ENCODE assay signal across 9 cellular contexts in genomic region chr17:78316115-78316866, GRCh38. TPM values are rescaled to one million over a fixed set of nuclear protein-coding genes. Genes with fewer than 3 reads are reported as not detected.
A peak's percentile ranks its signal among the peaks of the same experiment; 100 is the strongest.
DNase-seq lines count a peak whose midpoint lies in the region; ATAC-seq and TF ChIP-seq lines count a peak whose summit lies in the region.
"Had no signal": no experiment of that assay in that cellular context is flagged by ENCODE, and none has a peak within 500 bp of the region (broad histone marks: within the 10 kb centered on the region; RNA-seq: fewer than 3 reads in every experiment).

No MANE protein-coding gene starts in this region.

- H3K27ac Mint-ChIP-seq in HFFc6 (peak overlapping the region; percentile 99), nephron (peak overlapping the region; percentile 86 to 98 (median 96))

- H3K36me3 Mint-ChIP-seq in HFFc6 (ENCODE audit: low read depth), result no peaks in the 10 kb centered on the region
- H3K36me3 Mint-ChIP-seq in nephron (ENCODE audit: low read depth), result no peaks in the 10 kb centered on the region

- H3K27ac ChIP-seq in duodenal mucosa (ENCODE audit: low read depth, low read length), result peak overlapping the region; percentile 94
- H3K27ac ChIP-seq: neutrophil had no signal

- DNase-seq in ACHN (peak; percentile 50), HFFc6 (no peak), HuH-7.5 (ENCODE audit: low spot score) (no peak)
- no peak for DNase-seq in stimulated activated naive CD4-positive, alpha-beta T cell treated with Interleukin-2 at 50 U/mL for 16 hours (lab: John Stamatoyannopoulos, UW)

- no peaks in the 10 kb centered on the region for H3K9me3 ChIP-seq in duodenal mucosa (ENCODE audit: control insufficient read depth in 1 of 2, low read length in 2 of 2)
- H3K9me3 ChIP-seq: neutrophil had no signal

- peak overlapping the region; percentile 60 to 63 for H3K9ac ChIP-seq in duodenal mucosa (ENCODE audit: low read depth in 1 of 2, low read length in 2 of 2)

- H3K27me3 Mint-ChIP-seq in HFFc6 (ENCODE audit: insufficient read depth) (peaks cover 2% of the 10 kb centered on the region), nephron (ENCODE audit: low read depth) (peaks cover 28% of the 10 kb centered on the region)

- in situ Hi-C loops in ACHN (cut with HindIII; ENCODE audit: low pct_ligation_motif_present, low pct_unique_long_range_greater_than_20kb, low sequenced_read_pairs), result no loop called here

- H3K4me1 Mint-ChIP-seq in HFFc6 (ENCODE audit: low read depth) (peaks cover 36% of the 10 kb centered on the region), nephron (peaks cover 32% of the 10 kb centered on the region)

- TF ChIP-seq CTCF in HFFc6 (IDR thresholded peaks at IDR 0.05) (no peak), nephron (IDR thresholded peaks at IDR 0.05; ENCODE audit: unreplicated experiment in 3 of 3) (no peak)

- H3K9me3 Mint-ChIP-seq in HFFc6 (no peaks in the 10 kb centered on the region), nephron (no peaks in the 10 kb centered on the region)

- ATAC-seq in GM21786 (IDR thresholded peaks at IDR 0.05; ENCODE audit: unreplicated experiment) (no peak), GM21717 (IDR thresholded peaks at IDR 0.05; ENCODE audit: unreplicated experiment) (no peak)

- H3K27me3 ChIP-seq in duodenal mucosa (ENCODE audit: control insufficient read depth in 1 of 2, insufficient read depth in 2 of 2, low read length in 2 of 2), result no peaks in the 10 kb centered on the region

- peak overlapping the region in 1 of 2 donors; percentile 45 for H3K4me3 ChIP-seq in duodenal mucosa (ENCODE audit: low read depth in 1 of 2, low read length in 2 of 2)

- H3K36me3 ChIP-seq in duodenal mucosa (ENCODE audit: control insufficient read depth in 1 of 2, insufficient read depth in 2 of 2, low read length in 2 of 2), result no peaks in the 10 kb centered on the region
- H3K36me3 ChIP-seq: neutrophil had no signal

- H3K4me3 Mint-ChIP-seq in HFFc6 (peak overlapping the region; percentile 80), nephron (peak overlapping the region; percentile 66 to 68 (median 67))

- peaks cover 41 to 48% of the 10 kb centered on the region in 2 donors for H3K4me1 ChIP-seq in duodenal mucosa (ENCODE audit: control insufficient read depth in 1 of 2, insufficient read depth in 2 of 2, low read length in 2 of 2)

RNA-seq across cellular contexts. Expression of gene SOCS3, which starts 43.6 kb away (rescaled TPM):
- total RNA-seq in HFFc6 (2021; fragmentation: NEBNext Ultra II Directional; extraction: Animal tissue kit (Norgen Biotek cat#: 25700)), result 10 to 100 TPM; 27.4 to 37.2 (median 33.2) TPM
